ENCODE assay signal across 1 cellular context in genomic region chr1:32269744-32270143, GRCh38.
TF ChIP-seq lines count a peak whose summit lies in the region.

No MANE protein-coding gene starts in this region.

TF ChIP-seq in H1, 55 proteins besides CTCF, POLR2A, EP300 and RAD21:
- TF ChIP-seq EGR1 (IDR thresholded peaks at IDR 0.05; ENCODE audit: borderline replicate concordance, low read depth, low read length) (no peak), KDM1A (IDR thresholded peaks at IDR 0.05; ENCODE audit: borderline replicate concordance, low read length) (no peak), RNF2 (IDR thresholded peaks at IDR 0.05; ENCODE audit: borderline replicate concordance, low read depth, low read length, missing control alignments, poor library complexity, severe bottlenecking) (no peak), SRF (IDR thresholded peaks at IDR 0.05; ENCODE audit: low read depth, low read length) (no peak), MAX (IDR thresholded peaks at IDR 0.05) (no peak), SAP30 (IDR thresholded peaks at IDR 0.05; ENCODE audit: insufficient read depth, insufficient replicate concordance, low read length) (no peak), SUZ12 (IDR thresholded peaks at IDR 0.05; ENCODE audit: low read length) (no peak), BACH1 (IDR thresholded peaks at IDR 0.05; ENCODE audit: low read length) (no peak), TAF1 (IDR thresholded peaks at IDR 0.05; ENCODE audit: low read depth, low read length) (no peak), CHD2 (IDR thresholded peaks at IDR 0.05; ENCODE audit: low read length) (no peak), KDM4A (IDR thresholded peaks at IDR 0.05; ENCODE audit: low read depth, low read length, severe bottlenecking) (no peak), POU5F1 (IDR thresholded peaks at IDR 0.05; ENCODE audit: low read depth, low read length) (no peak), CBX5 (IDR thresholded peaks at IDR 0.05; ENCODE audit: low read depth, low read length) (no peak), YY1 (IDR thresholded peaks at IDR 0.05; ENCODE audit: low read depth, low read length) (no peak), CBX8 (IDR thresholded peaks at IDR 0.05; ENCODE audit: borderline replicate concordance, low read depth, low read length) (no peak), POLR2AphosphoS5 (IDR thresholded peaks at IDR 0.05; ENCODE audit: low read depth, low read length) (no peak)
